In the genomic region with DNA sequence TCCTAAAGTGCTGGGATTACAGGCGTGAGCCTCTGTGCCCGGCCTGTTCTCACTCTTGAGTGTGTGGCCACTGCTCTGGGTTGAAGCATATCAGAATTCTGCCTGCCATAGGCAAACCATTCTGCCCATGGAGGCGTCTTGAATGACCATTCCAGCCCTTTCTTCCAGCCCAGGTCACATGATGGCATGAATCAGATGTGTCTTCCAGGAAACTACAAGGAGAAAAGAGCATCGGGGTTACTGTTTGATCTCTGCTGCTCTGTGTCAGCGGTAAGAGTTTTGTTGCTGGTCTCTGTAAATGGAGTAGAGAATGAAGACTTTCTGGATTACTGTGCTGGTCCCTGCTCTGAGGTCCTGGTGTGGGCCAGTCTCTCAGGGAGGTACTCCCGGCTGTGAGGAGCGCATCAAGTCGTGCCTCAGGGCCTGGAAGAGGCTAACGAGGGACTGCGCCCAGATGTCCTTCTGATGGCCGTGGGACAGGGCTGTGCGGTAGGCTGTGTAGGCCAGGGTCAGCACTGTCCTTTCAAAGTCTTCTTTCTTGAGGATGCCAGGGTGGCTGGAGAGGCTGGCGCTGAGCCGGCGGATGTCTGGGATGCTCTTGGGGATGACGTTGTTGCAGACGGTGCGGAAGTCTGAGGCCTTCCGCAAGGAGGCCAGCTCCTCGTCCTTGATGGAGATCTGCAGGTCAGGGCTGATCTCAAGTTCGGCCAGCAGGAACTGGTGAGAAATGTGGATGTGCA, we compare ENCODE assay signal across 1 cellular context.
TF ChIP-seq lines count a peak whose summit lies in the region.

No MANE protein-coding gene starts in this region.

TF ChIP-seq in K562, 482 proteins besides CTCF, POLR2A, EP300 and RAD21:
- TF ChIP-seq ZNF263 (CRISPR knock-in tag; IDR thresholded peaks at IDR 0.05; ENCODE audit: borderline replicate concordance): peak; percentile 57; the same call in 1 of the 2 replicates
- peak; percentile 59; the same call in 1 of the 2 replicates for TF ChIP-seq FOSL1 (tag; conservative IDR thresholded peaks at IDR 0.05)
- TF ChIP-seq, protein P1, sequence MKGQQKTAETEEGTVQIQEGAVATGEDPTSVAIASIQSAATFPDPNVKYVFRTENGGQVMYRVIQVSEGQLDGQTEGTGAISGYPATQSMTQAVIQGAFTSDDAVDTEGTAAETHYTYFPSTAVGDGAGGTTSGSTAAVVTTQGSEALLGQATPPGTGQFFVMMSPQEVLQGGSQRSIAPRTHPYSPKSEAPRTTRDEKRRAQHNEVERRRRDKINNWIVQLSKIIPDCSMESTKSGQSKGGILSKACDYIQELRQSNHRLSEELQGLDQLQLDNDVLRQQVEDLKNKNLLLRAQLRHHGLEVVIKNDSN (CRISPR knock-in tag; IDR thresholded peaks at IDR 0.05): peak; percentile 38; the same call in 1 of the 2 replicates
- TF ChIP-seq CBX2 (IDR thresholded peaks at IDR 0.05; ENCODE audit: insufficient read depth, low read length, poor library complexity, severe bottlenecking): no peak
- TF ChIP-seq, protein P2, sequence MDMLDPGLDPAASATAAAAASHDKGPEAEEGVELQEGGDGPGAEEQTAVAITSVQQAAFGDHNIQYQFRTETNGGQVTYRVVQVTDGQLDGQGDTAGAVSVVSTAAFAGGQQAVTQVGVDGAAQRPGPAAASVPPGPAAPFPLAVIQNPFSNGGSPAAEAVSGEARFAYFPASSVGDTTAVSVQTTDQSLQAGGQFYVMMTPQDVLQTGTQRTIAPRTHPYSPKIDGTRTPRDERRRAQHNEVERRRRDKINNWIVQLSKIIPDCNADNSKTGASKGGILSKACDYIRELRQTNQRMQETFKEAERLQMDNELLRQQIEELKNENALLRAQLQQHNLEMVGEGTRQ (CRISPR knock-in tag; IDR thresholded peaks at IDR 0.05): peak; percentile 68
- no peak for TF ChIP-seq ZNF121 (CRISPR knock-in tag; conservative IDR thresholded peaks at IDR 0.05)
- no peak for TF ChIP-seq ZC3H11A (IDR thresholded peaks at IDR 0.05; ENCODE audit: low read depth, low read length)
- 0 out of 2 replicates have a peak, but pooled peaks have one; percentile 17 for TF ChIP-seq RAD51 (IDR thresholded peaks at IDR 0.05; ENCODE audit: borderline replicate concordance, low read depth)
- TF ChIP-seq, protein P3, sequence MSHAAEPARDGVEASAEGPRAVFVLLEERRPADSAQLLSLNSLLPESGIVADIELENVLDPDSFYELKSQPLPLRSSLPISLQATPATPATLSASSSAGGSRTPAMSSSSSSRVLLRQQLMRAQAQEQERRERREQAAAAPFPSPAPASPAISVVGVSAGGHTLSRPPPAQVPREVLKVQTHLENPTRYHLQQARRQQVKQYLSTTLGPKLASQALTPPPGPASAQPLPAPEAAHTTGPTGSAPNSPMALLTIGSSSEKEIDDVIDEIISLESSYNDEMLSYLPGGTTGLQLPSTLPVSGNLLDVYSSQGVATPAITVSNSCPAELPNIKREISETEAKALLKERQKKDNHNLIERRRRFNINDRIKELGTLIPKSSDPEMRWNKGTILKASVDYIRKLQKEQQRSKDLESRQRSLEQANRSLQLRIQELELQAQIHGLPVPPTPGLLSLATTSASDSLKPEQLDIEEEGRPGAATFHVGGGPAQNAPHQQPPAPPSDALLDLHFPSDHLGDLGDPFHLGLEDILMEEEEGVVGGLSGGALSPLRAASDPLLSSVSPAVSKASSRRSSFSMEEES (CRISPR knock-in tag; IDR thresholded peaks at IDR 0.05): peak; percentile 58
TF ChIP-seq in K562: peak in this region for 6.
